Comparison of ENCODE assay signal across 8 cellular contexts in genomic region chr11:65890324-65891179, GRCh38. TPM values are rescaled to one million over a fixed set of nuclear protein-coding genes. Genes with fewer than 3 reads are reported as not detected.
DNase-seq lines count a peak whose midpoint lies in the region; ATAC-seq and TF ChIP-seq lines count a peak whose summit lies in the region.

CCDC85B (plus strand) TSS chr11:65890673; CDS start chr11:65890784, 111 bp downstream.

- H3K79me2 ChIP-seq in PC-9 (ENCODE audit: low read depth), result peaks cover 57% of the 10 kb centered on the region

- H4K20me1 ChIP-seq in PC-9 (ENCODE audit: insufficient read depth), result peaks cover 22% of the 10 kb centered on the region

- H3K27ac ChIP-seq in PC-9 (peak within 1 kb of the TSS; percentile 64), epithelial cell of prostate (peak within 1 kb of the TSS; percentile 100)

- no peaks in the 10 kb centered on the region for H3K9me2 ChIP-seq in PC-9 (ENCODE audit: insufficient read depth)

- H3F3A ChIP-seq in PC-9 (ENCODE audit: insufficient read depth, low read depth), result peaks cover 91% of the 10 kb centered on the region

- BruUV-seq in PC-9 (replicated peaks; lab: Mats Ljungman, UMichigan), result no TSS peak

- H3K4me3 ChIP-seq in PC-9, result peak within 1 kb of the TSS; percentile 80

- H3K36me3 ChIP-seq in PC-9 (ENCODE audit: low read depth), result peaks cover 7% of the 10 kb centered on the region; the same call in 1 of the 2 replicates

- CTCF ChIA-PET in PC-9 (lab: Charles Lee), result interaction anchor here (0.6 to 3.2 kb wide), 9 partner anchors 25 to 238 kb away, joined by 3 to 24 read pairs (median 5); partner anchors contain the start of gene MUS81

- no peak for TF ChIP-seq CTCF in PC-9 (conservative IDR thresholded peaks at IDR 0.05)

- H2AFZ ChIP-seq in PC-9, result peak within 1 kb of the TSS; percentile 92

- H3K4me1 ChIP-seq in PC-9 (replicated peaks; ENCODE audit: insufficient read depth), result peaks cover 29% of the 10 kb centered on the region

- POLR2A ChIA-PET in PC-9 (lab: Charles Lee; ENCODE audit: unreplicated experiment), result interaction anchor here (0.5 to 3.2 kb wide), 21 partner anchors 8 to 1112 kb away, joined by 3 to 25 read pairs (median 4); partner anchors contain the start of genes MUS81, SART1 and SF1

- no peaks in the 10 kb centered on the region for H3K27me3 ChIP-seq in PC-9 (ENCODE audit: insufficient read depth, low read depth)

- H3K4me2 ChIP-seq in PC-9, result peak within 1 kb of the TSS; percentile 98

- intact Hi-C loops in PC-9 (cut with micrococcal nuclease; ENCODE audit: unreplicated experiment), result no loop called here

- ATAC-seq in GM21576 (IDR thresholded peaks at IDR 0.05; ENCODE audit: unreplicated experiment), result peak; percentile 39

- DNase-seq in DMS 273 treated with DMSO at 0.1 percent for 48 hours (lab: John Stamatoyannopoulos, UW), result peak; percentile 53
- DNase-seq in KG1 (lab: John Stamatoyannopoulos, UW), result peak; percentile 96
- peak; percentile 86 to 99 for DNase-seq in PC-9
- peak; percentile 99 for DNase-seq in activated T-cell treated with anti-CD3 and anti-CD28 coated beads for 48 hours (ENCODE audit: low read depth)
- DNase-seq in epithelial cell of prostate (ENCODE audit: low read depth, low spot score), result peak; percentile 70
- DNase-seq in mucosa of gallbladder (ENCODE audit: low spot score), result peak; percentile 99
- peak; percentile 97 for DNase-seq in stimulated activated CD8-positive, alpha-beta memory T cell treated with anti-CD3 and anti-CD28 coated beads, Interleukin-4, amount 100 ng/mL, for 24 hours (ENCODE audit: low read depth)

- no peaks in the 10 kb centered on the region for H3K9me3 ChIP-seq in PC-9 (ENCODE audit: insufficient read depth, low read depth)

RNA-seq across cellular contexts. Expression of gene CCDC85B, which starts in this region (rescaled TPM):
- total RNA-seq in PC-9 (2021), result 45.0 and 95.0 TPM in 2 replicates
- 28.3 TPM for total RNA-seq in mucosa of gallbladder

Comparison
In these comparisons a context has a peak if more than half of its experiments do, and no peak if none do; other contexts are left out.
1. Peak in every context shown above with its lines: DNase-seq, ATAC-seq, H3K4me3 ChIP-seq and H3K27ac ChIP-seq.